12 cellular contexts compared by ENCODE assay signal in genomic region chr5:133294380-133294779, GRCh38.
"Had no signal": no experiment of that assay in that cellular context is flagged by ENCODE, and none has a peak within 500 bp of the region (broad histone marks: within the 10 kb centered on the region; RNA-seq: fewer than 3 reads in every experiment).

No MANE protein-coding gene starts in this region.

- H3K27ac ChIP-seq: psoas muscle, skin epidermis, tibial nerve had no signal

- H3K4me1 ChIP-seq: psoas muscle, tibial nerve had no signal

- DNase-seq: activated CD4-positive, alpha-beta T cell treated with anti-CD3 and anti-CD28 coated beads, Interleukin-2, amount 50 U/mL, for 1 hour; activated CD4-positive, CD25-positive, alpha-beta regulatory T cell treated with anti-CD3 and anti-CD28 coated beads, Interleukin-2, amount 50 U/mL, for 72 hours; activated CD8-positive, alpha-beta memory T cell treated with anti-CD3 and anti-CD28 coated beads, Interleukin-2, amount 50 U/mL, for 4 hours; activated naive CD4-positive, alpha-beta T cell treated with anti-CD3 and anti-CD28 coated beads for 36 hours; activated T-cell treated with anti-CD3 and anti-CD28 coated beads, Interleukin-2, amount 50 U/mL, for 4 hours; naive B cell; psoas muscle; right cardiac atrium; stimulated activated CD4-positive, alpha-beta T cell treated with anti-CD3 and anti-CD28 coated beads, Interleukin-15, amount 100 ng/mL, for 24 hours; stimulated activated CD4-positive, alpha-beta T cell treated with anti-CD3 and anti-CD28 coated beads, Interleukin-2, amount 100 ng/mL, for 48 hours had no signal

- H3K36me3 ChIP-seq: tibial nerve had no signal

- H3K4me3 ChIP-seq: psoas muscle, skin epidermis, tibial nerve had no signal

- H3K27me3 ChIP-seq: tibial nerve had no signal

- H3K9me3 ChIP-seq: psoas muscle, tibial nerve had no signal

- ATAC-seq: activated T-cell treated with anti-CD3 and anti-CD28 coated beads, Interleukin-2, amount 50 U/mL, for 4 hours; psoas muscle; right cardiac atrium had no signal
